Comparison of ENCODE assay signal across 13 cellular contexts in the genomic region with DNA sequence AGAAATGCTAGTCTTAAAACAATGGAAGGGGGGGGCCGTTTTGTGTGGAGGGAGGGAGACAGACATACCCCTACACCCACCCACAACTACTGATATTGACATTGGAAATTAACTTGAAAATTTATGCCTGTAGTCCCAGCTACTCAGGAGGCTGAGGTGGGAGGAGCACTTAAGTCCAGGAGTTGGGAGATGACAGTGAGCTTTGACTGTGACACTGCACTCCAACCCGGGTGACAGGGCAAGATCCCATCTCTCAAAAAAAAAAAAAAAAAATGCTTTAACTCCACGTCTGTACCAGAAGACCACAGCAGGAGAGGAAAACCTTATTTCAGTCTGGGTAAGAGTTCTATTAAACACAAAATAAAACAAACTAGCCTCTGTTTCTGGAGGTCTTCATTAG. TPM values are rescaled to one million over a fixed set of nuclear protein-coding genes. Genes with fewer than 3 reads are reported as not detected.
DNase-seq lines count a peak whose midpoint lies in the region; ATAC-seq, FAIRE-seq and TF ChIP-seq lines count a peak whose summit lies in the region.
"Had no signal": no experiment of that assay in that cellular context is flagged by ENCODE, and none has a peak within 500 bp of the region (broad histone marks: within the 10 kb centered on the region; RNA-seq: fewer than 3 reads in every experiment).

No MANE protein-coding gene starts in this region.

- H3K9me3 ChIP-seq in HepG2 (ENCODE audit: low read length): no peaks in the 10 kb centered on the region
- H3K9me3 ChIP-seq in right lobe of liver: no peaks in the 10 kb centered on the region
- H3K9me3 ChIP-seq in upper lobe of right lung: no peaks in the 10 kb centered on the region
- H3K9me3 ChIP-seq: gastroesophageal sphincter, MG63, testis had no signal

- no peak for ATAC-seq in HepG2
- no peak for ATAC-seq in right lobe of liver
- no peak for ATAC-seq in upper lobe of right lung
- ATAC-seq in GM19324 (IDR thresholded peaks at IDR 0.05; ENCODE audit: low FRiP score, unreplicated experiment): no peak
- ATAC-seq: gastroesophageal sphincter had no signal

- no peaks in the 10 kb centered on the region; a peak in 1 of 5 replicates for H3K27me3 ChIP-seq in HepG2 (ENCODE audit: control insufficient read depth in 1 of 2, insufficient read depth in 2 of 2, low read length in 2 of 2)
- no peaks in the 10 kb centered on the region for H3K27me3 ChIP-seq in right lobe of liver
- H3K27me3 ChIP-seq in upper lobe of right lung: no peaks in the 10 kb centered on the region
- H3K27me3 ChIP-seq: gastroesophageal sphincter, MG63, testis had no signal

- peaks cover 42% of the 10 kb centered on the region for H3K4me1 Mint-ChIP-seq in activated CD4-positive, alpha-beta memory T cell treated with anti-CD3 and anti-CD28 coated beads for 36 hours (ENCODE audit: low read depth)
- H3K4me1 Mint-ChIP-seq in immature natural killer cell: peaks cover 38 to 56% of the 10 kb centered on the region in 2 donors

- TF ChIP-seq CTCF in HepG2 (CRISPR knock-in tag; IDR thresholded peaks at IDR 0.05): no peak
- no peak for TF ChIP-seq CTCF in right lobe of liver (IDR thresholded peaks at IDR 0.05)
- no peak for TF ChIP-seq CTCF in upper lobe of right lung (IDR thresholded peaks at IDR 0.05)

- peaks cover 38% of the 10 kb centered on the region for H4K20me1 ChIP-seq in HepG2 (ENCODE audit: insufficient read depth, low read length)

- H3K36me3 Mint-ChIP-seq in activated CD4-positive, alpha-beta memory T cell treated with anti-CD3 and anti-CD28 coated beads for 36 hours: peaks cover 4% of the 10 kb centered on the region
- H3K36me3 Mint-ChIP-seq in immature natural killer cell: peaks cover 0 to 4% (median 0%) of the 10 kb centered on the region in 3 donors

- peak overlapping the region; percentile 86 for H3K9ac ChIP-seq in HepG2 (ENCODE audit: insufficient read depth, low read depth, low read length)

- no peak for TF ChIP-seq RAD21 in HepG2 (CRISPR knock-in tag; IDR thresholded peaks at IDR 0.05)

- intact Hi-C loops in HepG2 (cut with micrococcal nuclease; ENCODE audit: unreplicated experiment): no loop called here
- intact Hi-C loops in right lobe of liver (cut with DNase I): no loop called here
- intact Hi-C loops in activated CD4-positive, alpha-beta memory T cell treated with anti-CD3 and anti-CD28 coated beads for 36 hours (cut with micrococcal nuclease): loop anchor here (5.0 kb wide), 1 partner anchor 108 kb away; no protein-coding TSS in a partner anchor
- intact Hi-C loops in upper lobe of right lung (cut with DNase I): no loop called here
- intact Hi-C loops in head of caudate nucleus (cut with DNase I): loop anchor here (5.0 kb wide), 1 partner anchor 108 kb away; no protein-coding TSS in a partner anchor

- CTCF ChIA-PET in HepG2 (lab: Yijun Ruan, JAX; ENCODE audit: low intra/inter-chr PET ratio, low total read pairs): no interaction called here
- CTCF ChIA-PET in activated CD4-positive, alpha-beta memory T cell treated with anti-CD3 and anti-CD28 coated beads for 36 hours (lab: Charles Lee): interaction anchor here (1.3 kb wide), 1 partner anchor 24 kb away, joined by 5 read pairs; no protein-coding TSS in a partner anchor

- peaks cover 62% of the 10 kb centered on the region for H3K79me2 ChIP-seq in HepG2 (ENCODE audit: insufficient read depth, low read length)

- in situ Hi-C loops in HepG2 (cut with HindIII; ENCODE audit: extremely low pct_ligation_motif_present, low pct_unique_long_range_greater_than_20kb): no loop called here

- TF ChIP-seq EP300 in HepG2 (IDR thresholded peaks at IDR 0.05; ENCODE audit: low read depth in 2 of 2, low read length in 2 of 2): no peak
- TF ChIP-seq EP300 in HepG2 (CRISPR knock-in tag; IDR thresholded peaks at IDR 0.05; ENCODE audit: borderline replicate concordance): no peak

- H3K4me3 ChIP-seq in HepG2 (replicated peaks in 1 of 3; ENCODE audit: insufficient read depth in 1 of 3, low read depth in 2 of 3, low read length in 3 of 3) (peak overlapping the region in 2 of 3 experiments; percentile 81 to 91; a peak in 4 of 6 replicates), right lobe of liver (no peak overlapping the region), upper lobe of right lung (peak overlapping the region; percentile 91)

- H3K27ac ChIP-seq in HepG2 (ENCODE audit: extremely low read length, insufficient read depth, low read length) (peak overlapping the region; percentile 1), right lobe of liver (no peak overlapping the region), upper lobe of right lung (no peak overlapping the region), substantia nigra (ENCODE audit: low read depth, low read length, poor library complexity, severe bottlenecking) (no peak overlapping the region)

- no TSS peak for BruUV-seq in HepG2 (replicated peaks; lab: Mats Ljungman, UMichigan)

- POLR2A ChIA-PET in HepG2 (lab: Yijun Ruan, JAX): interaction anchor here (0.7 to 3.0 kb wide), 12 partner anchors 12 to 113 kb away, joined by 3 to 10 read pairs (median 4); partner anchors contain the start of gene NRSN2
- POLR2A ChIA-PET in activated CD4-positive, alpha-beta memory T cell treated with anti-CD3 and anti-CD28 coated beads for 36 hours (lab: Charles Lee): interaction anchor here (1.1 kb wide), 1 partner anchor 68 kb away, joined by 3 read pairs; no protein-coding TSS in a partner anchor

- peak overlapping the region; percentile 92 for H3K4me2 ChIP-seq in HepG2 (ENCODE audit: low read depth, low read length)

- no peak overlapping the region for H3K27ac Mint-ChIP-seq in activated CD4-positive, alpha-beta memory T cell treated with anti-CD3 and anti-CD28 coated beads for 36 hours
- peak overlapping the region; percentile 42 to 99 (median 84) for H3K27ac Mint-ChIP-seq in immature natural killer cell

- TF ChIP-seq POLR2A in HepG2 (IDR thresholded peaks at IDR 0.05; ENCODE audit: insufficient read depth in 1 of 2, low read depth in 2 of 2, low read length in 2 of 2) (no peak), right lobe of liver (IDR thresholded peaks at IDR 0.05) (no peak)

- WGBS in HepG2 (ENCODE audit: low lambda C conversion rate): 7% methylated on average over 3 of the region's 3 CpGs
- WGBS in right lobe of liver (ENCODE audit: insufficient coverage, low coverage, low lambda C conversion rate, missing lambda C conversion rate): 15% methylated on average over 3 of the region's 3 CpGs

- no peaks in the 10 kb centered on the region for H3K27me3 Mint-ChIP-seq in activated CD4-positive, alpha-beta memory T cell treated with anti-CD3 and anti-CD28 coated beads for 36 hours
- H3K27me3 Mint-ChIP-seq in immature natural killer cell (ENCODE audit: low read depth in 3 of 3): peaks cover 2 to 9% (median 8%) of the 10 kb centered on the region in 3 donors

- H3K9me3 Mint-ChIP-seq in activated CD4-positive, alpha-beta memory T cell treated with anti-CD3 and anti-CD28 coated beads for 36 hours: no peaks in the 10 kb centered on the region
- no peaks in the 10 kb centered on the region for H3K9me3 Mint-ChIP-seq in immature natural killer cell

- no peak overlapping the region for H2AFZ ChIP-seq in HepG2 (ENCODE audit: low read length)

- DNase-seq in HepG2 (ENCODE audit: low spot score) (peak; percentile 56), right lobe of liver (no peak), immature natural killer cell (no peak), upper lobe of right lung (no peak), head of caudate nucleus (no peak), substantia nigra (lab: John Stamatoyannopoulos, UW) (no peak)
- no peak for DNase-seq in activated CD4-positive, alpha-beta memory T cell treated with anti-CD3 and anti-CD28 coated beads for 36 hours
- DNase-seq: activated CD4-positive, CD25-positive, alpha-beta regulatory T cell; MG63 had no signal

- FAIRE-seq in HepG2 (lab: Jason Lieb, UNC): peak; percentile 78
- FAIRE-seq: D721Med had no signal

- H3K36me3 ChIP-seq in HepG2 (replicated peaks in 1 of 2; ENCODE audit: control insufficient read depth in 1 of 2, insufficient read depth in 2 of 2, low read length in 2 of 2): 0 out of 5 replicates have a peak, but pooled peaks cover 2 to 4% of the 10 kb centered on the region in 2 experiments
- no peaks in the 10 kb centered on the region for H3K36me3 ChIP-seq in right lobe of liver
- H3K36me3 ChIP-seq in upper lobe of right lung: no peaks in the 10 kb centered on the region
- H3K36me3 ChIP-seq: gastroesophageal sphincter, MG63 had no signal

- H3K4me3 Mint-ChIP-seq in activated CD4-positive, alpha-beta memory T cell treated with anti-CD3 and anti-CD28 coated beads for 36 hours: peak overlapping the region; percentile 34
- H3K4me3 Mint-ChIP-seq in immature natural killer cell: peak overlapping the region; percentile 71 to 100 (median 96)

- H3K4me1 ChIP-seq in HepG2 (ENCODE audit: insufficient read depth, low read length) (peaks cover 41% of the 10 kb centered on the region), right lobe of liver (peaks cover 0 to 24% (median 9%) of the 10 kb centered on the region in 4 donors), upper lobe of right lung (peaks cover 30% of the 10 kb centered on the region)

RNA-seq across cellular contexts. Expression of gene TBC1D20, which starts 2.2 kb away (rescaled TPM):
- total RNA-seq in HepG2 (2016; rRNA removed; fragmentation: Illumina TruSeq; extraction: Trizol): 36.6 and 45.9 TPM in 2 replicates
- total RNA-seq in HepG2 (2016; cell fraction: cytosol; rRNA removed; fragmentation: Illumina TruSeq; extraction: Trizol; ENCODE audit: low read depth): 24.9 and 29.1 TPM in 2 replicates
- total RNA-seq in HepG2 (2016; cell fraction: insoluble cytoplasmic fraction; rRNA removed; fragmentation: Illumina TruSeq; extraction: Trizol): 36.8 and 43.1 TPM in 2 replicates
- 49.8 and 56.6 TPM in 2 replicates for total RNA-seq in HepG2 (2016; cell fraction: membrane; rRNA removed; fragmentation: Illumina TruSeq; extraction: Trizol)
- 26.9 and 31.0 TPM in 2 replicates for total RNA-seq in HepG2 (2016; cell fraction: nucleus; rRNA removed; fragmentation: Illumina TruSeq; extraction: Trizol)
- polyA plus RNA-seq in HepG2 (2011; rRNA removed): 47.1 and 55.2 TPM in 2 replicates
- 46.2 and 50.9 TPM in 2 replicates for polyA plus RNA-seq in HepG2 (2011; cell fraction: cytosol; rRNA removed)
- 67.6 and 73.0 TPM in 2 replicates for polyA plus RNA-seq in HepG2 (2011; cell fraction: nucleus; rRNA removed)
- 26.7 and 33.9 TPM in 2 replicates for polyA plus RNA-seq in HepG2 (2012)
- 27.0 and 32.1 TPM in 2 replicates for polyA plus RNA-seq in HepG2 (2016; cell fraction: cytosol; fragmentation: Illumina TruSeq; extraction: Trizol; ENCODE audit: low read depth)
- 46.6 and 47.0 TPM in 2 replicates for polyA plus RNA-seq in HepG2 (2016; cell fraction: insoluble cytoplasmic fraction; fragmentation: Illumina TruSeq; extraction: Trizol; ENCODE audit: low read depth)
- polyA plus RNA-seq in HepG2 (2016; cell fraction: membrane; fragmentation: Illumina TruSeq; extraction: Trizol; ENCODE audit: low read depth): 37.5 and 43.9 TPM in 2 replicates
- 57.7 and 59.0 TPM in 2 replicates for polyA plus RNA-seq in HepG2 (2016; cell fraction: nucleus; fragmentation: Illumina TruSeq; extraction: Trizol; ENCODE audit: insufficient read depth, low read depth)
- polyA minus RNA-seq in HepG2 (2011; rRNA and poly(A)+ RNA removed; ENCODE audit: low replicate concordance): 35.8 and 117 TPM in 2 replicates
- 21.9 and 28.9 TPM in 2 replicates for polyA minus RNA-seq in HepG2 (2011; cell fraction: cytosol; rRNA and poly(A)+ RNA removed)
- polyA minus RNA-seq in HepG2 (2011; cell fraction: nucleus; rRNA and poly(A)+ RNA removed): 37.1 and 38.0 TPM in 2 replicates
- total RNA-seq in right lobe of liver: 10 to 100 TPM; 10.8 to 21.4 (median 13.9) TPM
- 10 to 100 TPM; 18.8 to 20.4 TPM for total RNA-seq in activated CD4-positive, alpha-beta memory T cell treated with anti-CD3 and anti-CD28 coated beads for 36 hours
- 10 to 100 TPM; 19.4 to 38.3 (median 33.2) TPM for polyA plus RNA-seq in immature natural killer cell
- 38.4 TPM for total RNA-seq in upper lobe of right lung

RNA-seq across cellular contexts. Expression of gene RBCK1, which starts 52.1 kb away (rescaled TPM):
- total RNA-seq in HepG2 (2016; rRNA removed; fragmentation: Illumina TruSeq; extraction: Trizol) (121 and 149 TPM in 2 replicates), right lobe of liver (100 to 1,000 TPM in 2 of 6 experiments, 10 to 100 TPM in 4; 63.1 to 113 (median 85.6) TPM), upper lobe of right lung (101 TPM)
- 176 and 212 TPM in 2 replicates for total RNA-seq in HepG2 (2016; cell fraction: cytosol; rRNA removed; fragmentation: Illumina TruSeq; extraction: Trizol; ENCODE audit: low read depth)
- 110 and 147 TPM in 2 replicates for total RNA-seq in HepG2 (2016; cell fraction: insoluble cytoplasmic fraction; rRNA removed; fragmentation: Illumina TruSeq; extraction: Trizol)
- 217 and 241 TPM in 2 replicates for total RNA-seq in HepG2 (2016; cell fraction: membrane; rRNA removed; fragmentation: Illumina TruSeq; extraction: Trizol)
- total RNA-seq in HepG2 (2016; cell fraction: nucleus; rRNA removed; fragmentation: Illumina TruSeq; extraction: Trizol): 83.9 and 95.5 TPM in 2 replicates
- polyA plus RNA-seq in HepG2 (2011; rRNA removed) (215 and 270 TPM in 2 replicates), immature natural killer cell (100 to 1,000 TPM; 110 to 131 (median 126) TPM)
- 171 and 196 TPM in 2 replicates for polyA plus RNA-seq in HepG2 (2011; cell fraction: cytosol; rRNA removed)
- polyA plus RNA-seq in HepG2 (2011; cell fraction: nucleus; rRNA removed): 558 and 618 TPM in 2 replicates
- 207 and 311 TPM in 2 replicates for polyA plus RNA-seq in HepG2 (2012)
- polyA plus RNA-seq in HepG2 (2016; cell fraction: cytosol; fragmentation: Illumina TruSeq; extraction: Trizol; ENCODE audit: low read depth): 291 and 331 TPM in 2 replicates
- polyA plus RNA-seq in HepG2 (2016; cell fraction: insoluble cytoplasmic fraction; fragmentation: Illumina TruSeq; extraction: Trizol; ENCODE audit: low read depth): 144 and 159 TPM in 2 replicates
- polyA plus RNA-seq in HepG2 (2016; cell fraction: membrane; fragmentation: Illumina TruSeq; extraction: Trizol; ENCODE audit: low read depth): 277 and 299 TPM in 2 replicates
- 357 and 365 TPM in 2 replicates for polyA plus RNA-seq in HepG2 (2016; cell fraction: nucleus; fragmentation: Illumina TruSeq; extraction: Trizol; ENCODE audit: insufficient read depth, low read depth)
- 36.5 and 119 TPM in 2 replicates for polyA minus RNA-seq in HepG2 (2011; rRNA and poly(A)+ RNA removed; ENCODE audit: low replicate concordance)
- 65.9 and 88.8 TPM in 2 replicates for polyA minus RNA-seq in HepG2 (2011; cell fraction: cytosol; rRNA and poly(A)+ RNA removed)
- polyA minus RNA-seq in HepG2 (2011; cell fraction: nucleus; rRNA and poly(A)+ RNA removed): 102 and 144 TPM in 2 replicates
- 100 to 1,000 TPM; 137 to 139 TPM for total RNA-seq in activated CD4-positive, alpha-beta memory T cell treated with anti-CD3 and anti-CD28 coated beads for 36 hours

Comparison
In these comparisons a context has a peak if more than half of its experiments do, and no peak if none do; other contexts are left out.
1. H3K4me3 ChIP-seq: peak in HepG2 (2 of 3) and upper lobe of right lung (single experiment); none in right lobe of liver (0 of 3).
2. intact Hi-C loops: an anchor here in activated CD4-positive, alpha-beta memory T cell treated with anti-CD3 and anti-CD28 coated beads for 36 hours (5.0 kb wide) and head of caudate nucleus (5.0 kb wide); none called in HepG2, right lobe of liver and upper lobe of right lung.